ENCODE assay signal across 32 cellular contexts in the genomic region with DNA sequence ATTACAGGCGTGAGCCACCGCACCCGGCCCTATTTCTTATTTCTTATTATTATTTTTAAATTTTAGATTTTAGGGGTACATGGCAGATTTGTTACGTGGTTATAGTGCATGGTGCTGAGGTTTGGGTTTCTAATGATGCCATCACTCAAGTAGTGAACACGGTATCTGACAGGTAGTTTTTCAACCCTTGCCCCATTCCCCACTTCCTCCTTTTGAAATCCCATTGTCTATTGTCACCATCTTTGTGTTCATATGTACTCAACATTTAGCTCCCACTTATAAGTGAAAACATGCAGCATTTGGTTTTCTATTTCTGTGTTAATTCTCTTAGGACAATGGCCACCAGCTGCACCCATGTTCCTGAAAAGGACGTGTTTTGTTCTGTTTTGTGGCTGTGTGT.
"Had no signal": no experiment of that assay in that cellular context is flagged by ENCODE, and none has a peak within 500 bp of the region (broad histone marks: within the 10 kb centered on the region; RNA-seq: fewer than 3 reads in every experiment).

No MANE protein-coding gene starts in this region.

- H3K79me2 ChIP-seq: hepatocyte had no signal

- H2AFZ ChIP-seq: hepatocyte had no signal

- H3K4me3 ChIP-seq: coronary artery, esophagus squamous epithelium, gastroesophageal sphincter, heart right ventricle, hepatocyte had no signal

- H3K27me3 ChIP-seq: brain microvascular endothelial cell, esophagus squamous epithelium, gastroesophageal sphincter, hepatocyte had no signal

- H3K4me2 ChIP-seq: hepatocyte had no signal

- H3K4me3 Mint-ChIP-seq: activated CD4-positive, alpha-beta memory T cell treated with anti-CD3 and anti-CD28 coated beads, Interleukin-2, amount 10 ng/mL, durations not matched to agents 7 days and 5 days; activated CD4-positive, alpha-beta T cell treated with anti-CD3 and anti-CD28 coated beads, Interleukin-2, amount 10 ng/mL, durations not matched to agents 7 days and 5 days; activated naive CD8-positive, alpha-beta T cell; activated T-cell treated with anti-CD3 and anti-CD28 coated beads, Interleukin-2, amount 50 U/mL, for 24 hours; activated T-cell treated with anti-CD3 and anti-CD28 coated beads, Interleukin-2, amount 50 U/mL, for 72 hours; activated T-helper 17 cell treated with anti-CD3 and anti-CD28 coated beads, Interleukin-2, amount 50 U/mL, for 72 hours; central memory CD8-positive, alpha-beta T cell; effector memory CD8-positive, alpha-beta T cell; WTC11 had no signal

- H3K4me1 Mint-ChIP-seq: activated CD4-positive, alpha-beta T cell treated with anti-CD3 and anti-CD28 coated beads, Interleukin-2, amount 10 ng/mL, durations not matched to agents 7 days and 5 days; central memory CD8-positive, alpha-beta T cell had no signal

- H3K27ac ChIP-seq: brain microvascular endothelial cell, coronary artery, esophagus squamous epithelium, gastroesophageal sphincter, heart right ventricle, hepatocyte, VCaP had no signal

- DNase-seq: activated CD4-positive, alpha-beta memory T cell treated with anti-CD3 and anti-CD28 coated beads, Interleukin-2, amount 10 ng/mL, durations not matched to agents 7 days and 5 days; activated CD4-positive, alpha-beta T cell treated with anti-CD3 and anti-CD28 coated beads for 1 hour; activated CD4-positive, alpha-beta T cell treated with anti-CD3 and anti-CD28 coated beads for 4 hours; activated CD4-positive, alpha-beta T cell treated with anti-CD3 and anti-CD28 coated beads, Interleukin-2, amount 10 ng/mL, durations not matched to agents 7 days and 5 days; activated CD4-positive, alpha-beta T cell treated with anti-CD3 and anti-CD28 coated beads, Interleukin-2, amount 50 U/mL, for 4 hours; activated CD8-positive, alpha-beta memory T cell treated with anti-CD3 and anti-CD28 coated beads, Interleukin-2, amount 50 U/mL, for 48 hours; activated effector memory CD4-positive, alpha-beta T cell treated with Interleukin-2 at 50 U/mL for 16 hours; activated gamma-delta T cell treated with Interleukin-2 at 50 U/mL for 16 hours; activated naive CD4-positive, alpha-beta T cell treated with anti-CD3 and anti-CD28 coated beads, Interleukin-2, amount 50 U/mL, for 16 hours; activated naive CD4-positive, alpha-beta T cell treated with Interleukin-2 at 50 U/mL for 16 hours; activated T-cell treated with anti-CD3 and anti-CD28 coated beads for 4 hours; activated T-cell treated with anti-CD3 and anti-CD28 coated beads, Interleukin-2, amount 50 U/mL, for 24 hours; activated T-cell treated with anti-CD3 and anti-CD28 coated beads, Interleukin-2, amount 50 U/mL, for 72 hours; amniotic stem cell; anterior cingulate cortex; brain microvascular endothelial cell; dermis blood vessel endothelial cell; effector CD4-positive, alpha-beta T cell; effector memory CD8-positive, alpha-beta T cell; esophagus squamous epithelium; foreskin melanocyte; heart right ventricle had no signal

- H3K9me3 Mint-ChIP-seq: activated CD4-positive, alpha-beta memory T cell treated with anti-CD3 and anti-CD28 coated beads, Interleukin-2, amount 10 ng/mL, durations not matched to agents 7 days and 5 days; activated CD4-positive, alpha-beta T cell treated with anti-CD3 and anti-CD28 coated beads, Interleukin-2, amount 10 ng/mL, durations not matched to agents 7 days and 5 days; activated T-cell treated with anti-CD3 and anti-CD28 coated beads, Interleukin-2, amount 50 U/mL, for 24 hours; activated T-cell treated with anti-CD3 and anti-CD28 coated beads, Interleukin-2, amount 50 U/mL, for 72 hours; central memory CD8-positive, alpha-beta T cell; effector memory CD8-positive, alpha-beta T cell; WTC11 had no signal

- H3K9me3 ChIP-seq: esophagus squamous epithelium, gastroesophageal sphincter, heart right ventricle had no signal

- H3K36me3 Mint-ChIP-seq: activated naive CD8-positive, alpha-beta T cell; WTC11 had no signal

- FAIRE-seq: astrocyte, bronchial epithelial cell had no signal

- H3K4me1 ChIP-seq: esophagus squamous epithelium, gastroesophageal sphincter had no signal

- H3K36me3 ChIP-seq: brain microvascular endothelial cell, esophagus squamous epithelium, gastroesophageal sphincter, heart right ventricle had no signal

- H3K27ac Mint-ChIP-seq: activated CD4-positive, alpha-beta memory T cell treated with anti-CD3 and anti-CD28 coated beads, Interleukin-2, amount 10 ng/mL, durations not matched to agents 7 days and 5 days; activated CD4-positive, alpha-beta T cell treated with anti-CD3 and anti-CD28 coated beads, Interleukin-2, amount 10 ng/mL, durations not matched to agents 7 days and 5 days; activated naive CD8-positive, alpha-beta T cell; activated T-cell treated with anti-CD3 and anti-CD28 coated beads, Interleukin-2, amount 50 U/mL, for 24 hours; activated T-cell treated with anti-CD3 and anti-CD28 coated beads, Interleukin-2, amount 50 U/mL, for 72 hours; activated T-helper 17 cell treated with anti-CD3 and anti-CD28 coated beads, Interleukin-2, amount 50 U/mL, for 72 hours; effector memory CD8-positive, alpha-beta T cell; WTC11 had no signal

- ATAC-seq: activated T-cell treated with anti-CD3 and anti-CD28 coated beads, Interleukin-2, amount 50 U/mL, for 72 hours; activated T-helper 17 cell treated with anti-CD3 and anti-CD28 coated beads, Interleukin-2, amount 50 U/mL, for 72 hours; effector memory CD8-positive, alpha-beta T cell; gastroesophageal sphincter; heart right ventricle; WTC11 had no signal
